8 cellular contexts compared by ENCODE assay signal in genomic region chr15:65377105-65377975, GRCh38. TPM values are rescaled to one million over a fixed set of nuclear protein-coding genes. Genes with fewer than 3 reads are reported as not detected.
A peak's percentile ranks its signal among the peaks of the same experiment; 100 is the strongest.
DNase-seq lines count a peak whose midpoint lies in the region; ATAC-seq and TF ChIP-seq lines count a peak whose summit lies in the region.

No MANE protein-coding gene starts in this region.

- no peak overlapping the region for H3K27ac ChIP-seq in left ventricle myocardium inferior (replicated peaks)

- no peaks in the 10 kb centered on the region for H3K36me3 ChIP-seq in left ventricle myocardium inferior

- peaks cover 24% of the 10 kb centered on the region for H3K4me1 ChIP-seq in left ventricle myocardium inferior

- H3K36me3 Mint-ChIP-seq in activated T-cell treated with anti-CD3 and anti-CD28 coated beads, Interleukin-2, amount 50 U/mL, for 72 hours (ENCODE audit: insufficient read depth in 2 of 2): no peaks in the 10 kb centered on the region
- H3K36me3 Mint-ChIP-seq in activated T-helper 17 cell treated with anti-CD3 and anti-CD28 coated beads, Interleukin-2, amount 50 U/mL, for 72 hours (ENCODE audit: low read depth): peaks cover 5% of the 10 kb centered on the region

- ATAC-seq in activated T-cell treated with anti-CD3 and anti-CD28 coated beads, Interleukin-2, amount 50 U/mL, for 72 hours (replicated peaks in 1 of 2): peak; percentile 71 to 74
- ATAC-seq in activated T-helper 17 cell treated with anti-CD3 and anti-CD28 coated beads, Interleukin-2, amount 50 U/mL, for 72 hours (replicated peaks): peak; percentile 39
- no peak for ATAC-seq in HG03159 (IDR thresholded peaks at IDR 0.05; ENCODE audit: unreplicated experiment)

- H3K4me1 Mint-ChIP-seq in activated T-cell treated with anti-CD3 and anti-CD28 coated beads, Interleukin-2, amount 50 U/mL, for 72 hours (ENCODE audit: low read depth): peaks cover 10% of the 10 kb centered on the region
- peaks cover 11% of the 10 kb centered on the region for H3K4me1 Mint-ChIP-seq in activated T-helper 17 cell treated with anti-CD3 and anti-CD28 coated beads, Interleukin-2, amount 50 U/mL, for 72 hours

- H3K27ac Mint-ChIP-seq in activated T-cell treated with anti-CD3 and anti-CD28 coated beads, Interleukin-2, amount 50 U/mL, for 72 hours: no peak overlapping the region
- H3K27ac Mint-ChIP-seq in activated T-helper 17 cell treated with anti-CD3 and anti-CD28 coated beads, Interleukin-2, amount 50 U/mL, for 72 hours: no peak overlapping the region

- peaks cover 78% of the 10 kb centered on the region for H3K27me3 ChIP-seq in left ventricle myocardium inferior (ENCODE audit: low read depth)

- intact Hi-C loops in left ventricle myocardium inferior (cut with micrococcal nuclease): loop anchor here (5.0 kb wide), 1 partner anchor 55 kb away; no protein-coding TSS in a partner anchor
- intact Hi-C loops in posterior vena cava (cut with DNase I): no loop called here

- peak overlapping the region; percentile 67 to 83 for H3K4me3 Mint-ChIP-seq in activated T-cell treated with anti-CD3 and anti-CD28 coated beads, Interleukin-2, amount 50 U/mL, for 72 hours
- peak overlapping the region; percentile 61 for H3K4me3 Mint-ChIP-seq in activated T-helper 17 cell treated with anti-CD3 and anti-CD28 coated beads, Interleukin-2, amount 50 U/mL, for 72 hours

- peaks cover 76% of the 10 kb centered on the region for H3K27me3 Mint-ChIP-seq in activated T-cell treated with anti-CD3 and anti-CD28 coated beads, Interleukin-2, amount 50 U/mL, for 72 hours (ENCODE audit: low read depth)
- H3K27me3 Mint-ChIP-seq in activated T-helper 17 cell treated with anti-CD3 and anti-CD28 coated beads, Interleukin-2, amount 50 U/mL, for 72 hours: peaks cover 53% of the 10 kb centered on the region

- DNase-seq in activated T-cell treated with anti-CD3 and anti-CD28 coated beads, Interleukin-2, amount 50 U/mL, for 72 hours: peak; percentile 15 to 22
- no peak for DNase-seq in activated T-cell treated with anti-CD3 and anti-CD28 coated beads, Interleukin-2, amount 50 U/mL, for 48 hours
- DNase-seq in left ventricle myocardium inferior (no peak), posterior vena cava (ENCODE audit: low spot score) (peak; percentile 82), SKM-1 (lab: John Stamatoyannopoulos, UW; ENCODE audit: unreplicated experiment) (no peak)
- DNase-seq in stimulated activated CD4-positive, alpha-beta T cell treated with anti-CD3 and anti-CD28 coated beads, Interleukin-4, amount 100 ng/mL, for 24 hours: no peak

- H3K9me3 ChIP-seq in left ventricle myocardium inferior (replicated peaks): no peaks in the 10 kb centered on the region

- no peaks in the 10 kb centered on the region for H3K9me3 Mint-ChIP-seq in activated T-cell treated with anti-CD3 and anti-CD28 coated beads, Interleukin-2, amount 50 U/mL, for 72 hours
- no peaks in the 10 kb centered on the region for H3K9me3 Mint-ChIP-seq in activated T-helper 17 cell treated with anti-CD3 and anti-CD28 coated beads, Interleukin-2, amount 50 U/mL, for 72 hours

- H3K4me3 ChIP-seq in left ventricle myocardium inferior: peak overlapping the region; percentile 73

- TF ChIP-seq CTCF in left ventricle myocardium inferior (IDR thresholded peaks at IDR 0.05; ENCODE audit: borderline replicate concordance): no peak

RNA-seq across cellular contexts. Expression of gene IGDCC3, which starts 0.5 kb away (rescaled TPM):
- total RNA-seq in activated T-cell treated with anti-CD3 and anti-CD28 coated beads, Interleukin-2, amount 50 U/mL, for 72 hours: not detected
- not detected for total RNA-seq in activated T-helper 17 cell treated with anti-CD3 and anti-CD28 coated beads, Interleukin-2, amount 50 U/mL, for 72 hours
- total RNA-seq in left ventricle myocardium inferior: 0.16 TPM
- total RNA-seq in posterior vena cava: not detected

RNA-seq across cellular contexts. Expression of gene IGDCC4, which starts 45.4 kb away (rescaled TPM):
- total RNA-seq in activated T-cell treated with anti-CD3 and anti-CD28 coated beads, Interleukin-2, amount 50 U/mL, for 72 hours: under 1 TPM; 0.12 to 0.56 TPM
- total RNA-seq in activated T-helper 17 cell treated with anti-CD3 and anti-CD28 coated beads, Interleukin-2, amount 50 U/mL, for 72 hours: under 1 TPM; 0.15 to 0.66 TPM
- total RNA-seq in left ventricle myocardium inferior (0.96 TPM), posterior vena cava (1 to 10 TPM; 1.2 to 4.7 TPM)

Comparison
In these comparisons a context has a peak if more than half of its experiments do, and no peak if none do; other contexts are left out.
1. DNase-seq: peak in activated T-cell treated with anti-CD3 and anti-CD28 coated beads, Interleukin-2, amount 50 U/mL, for 72 hours (2 of 2) and posterior vena cava (single experiment); none in activated T-cell treated with anti-CD3 and anti-CD28 coated beads, Interleukin-2, amount 50 U/mL, for 48 hours (0 of 2), left ventricle myocardium inferior (single experiment), SKM-1 (single experiment) and stimulated activated CD4-positive, alpha-beta T cell treated with anti-CD3 and anti-CD28 coated beads, Interleukin-4, amount 100 ng/mL, for 24 hours (single experiment).